ENCODE assay signal across 25 cellular contexts in the genomic region with DNA sequence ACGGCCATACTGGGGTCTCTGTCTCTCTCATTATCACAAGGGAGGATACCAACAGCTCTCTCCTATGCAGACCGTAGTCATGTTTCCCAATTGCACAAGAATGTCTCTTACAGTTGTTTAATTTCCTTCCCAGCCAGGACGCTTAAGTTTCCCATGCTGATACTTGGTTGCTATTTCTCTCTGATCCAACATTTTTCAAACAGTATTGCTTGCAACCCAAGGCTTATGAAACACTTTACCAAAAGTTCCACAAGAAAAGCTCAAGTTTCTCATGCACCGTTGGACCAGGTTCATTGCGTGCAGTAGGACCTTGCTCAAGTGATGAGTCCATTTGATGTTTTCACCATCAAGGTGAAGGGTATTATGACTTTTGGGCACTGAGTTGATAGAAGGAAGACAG. TPM values are rescaled to one million over a fixed set of nuclear protein-coding genes. Genes with fewer than 3 reads are reported as not detected.
"Had no signal": no experiment of that assay in that cellular context is flagged by ENCODE, and none has a peak within 500 bp of the region (broad histone marks: within the 10 kb centered on the region; RNA-seq: fewer than 3 reads in every experiment).

No MANE protein-coding gene starts in this region.

- H3K4me3 ChIP-seq: esophagus squamous epithelium, sigmoid colon, skin epidermis, testis, tibial nerve, upper lobe of right lung, vagina had no signal

- H3K9me3 Mint-ChIP-seq: dendritic cell treated with granulocyte-macrophage colony-stimulating factor and Interleukin-4, amounts not matched to agents 40 ng/mL and 50 ng/mL, for 4 days; naive thymus-derived CD4-positive, alpha-beta T cell; nephron progenitor cell; stimulated activated naive B cell treated with anti-CD40 and anti-IgM and Interleukin-4, amounts not matched to agents 10 μg/mL and 1 μg/mL and 100 μg/mL, for 72 hours; stimulated activated naive CD8-positive, alpha-beta T cell treated with anti-CD3 and anti-CD28 coated beads, Interleukin-15, amount 100 ng/mL, for 72 hours had no signal

- H3K36me3 ChIP-seq: esophagus squamous epithelium, sigmoid colon, tibial nerve, upper lobe of right lung, vagina had no signal

- H3K27me3 ChIP-seq: esophagus squamous epithelium, sigmoid colon, testis, tibial nerve, upper lobe of right lung, vagina had no signal

- H3K9me3 ChIP-seq: esophagus squamous epithelium, sigmoid colon, testis, tibial nerve, upper lobe of right lung, vagina had no signal

- H3K36me3 Mint-ChIP-seq: naive thymus-derived CD4-positive, alpha-beta T cell; stimulated activated naive B cell treated with anti-CD40 and anti-IgM and Interleukin-4, amounts not matched to agents 10 μg/mL and 1 μg/mL and 100 μg/mL, for 72 hours had no signal

- H3K4me1 ChIP-seq: sigmoid colon, testis, tibial nerve, vagina had no signal

- H3K27ac Mint-ChIP-seq: dendritic cell treated with granulocyte-macrophage colony-stimulating factor and Interleukin-4, amounts not matched to agents 40 ng/mL and 50 ng/mL, for 4 days; nephron progenitor cell; stimulated activated naive B cell treated with anti-CD40 and anti-IgM and Interleukin-4, amounts not matched to agents 10 μg/mL and 1 μg/mL and 100 μg/mL, for 72 hours; stimulated activated naive CD8-positive, alpha-beta T cell treated with anti-CD3 and anti-CD28 coated beads, Interleukin-15, amount 100 ng/mL, for 72 hours had no signal

- H3K4me1 Mint-ChIP-seq: nephron progenitor cell; stimulated activated naive CD8-positive, alpha-beta T cell treated with anti-CD3 and anti-CD28 coated beads, Interleukin-15, amount 100 ng/mL, for 72 hours had no signal

- H3K4me3 Mint-ChIP-seq: dendritic cell treated with granulocyte-macrophage colony-stimulating factor and Interleukin-4, amounts not matched to agents 40 ng/mL and 50 ng/mL, for 4 days; naive thymus-derived CD4-positive, alpha-beta T cell; nephron progenitor cell; stimulated activated naive B cell treated with anti-CD40 and anti-IgM and Interleukin-4, amounts not matched to agents 10 μg/mL and 1 μg/mL and 100 μg/mL, for 72 hours; stimulated activated naive CD8-positive, alpha-beta T cell treated with anti-CD3 and anti-CD28 coated beads, Interleukin-15, amount 100 ng/mL, for 72 hours had no signal

- H3K27me3 Mint-ChIP-seq: dendritic cell treated with granulocyte-macrophage colony-stimulating factor and Interleukin-4, amounts not matched to agents 40 ng/mL and 50 ng/mL, for 4 days; naive thymus-derived CD4-positive, alpha-beta T cell; stimulated activated naive B cell treated with anti-CD40 and anti-IgM and Interleukin-4, amounts not matched to agents 10 μg/mL and 1 μg/mL and 100 μg/mL, for 72 hours; stimulated activated naive CD8-positive, alpha-beta T cell treated with anti-CD3 and anti-CD28 coated beads, Interleukin-15, amount 100 ng/mL, for 72 hours had no signal

- H3K27ac ChIP-seq: esophagus squamous epithelium, sigmoid colon, skin epidermis, testis, tibial nerve, upper lobe of right lung, vagina had no signal

- DNase-seq: esophagus squamous epithelium; foreskin melanocyte; head of caudate nucleus; hippocampal formation; mesendoderm; naive thymus-derived CD4-positive, alpha-beta T cell; nephron progenitor cell; stimulated activated CD4-positive, alpha-beta T cell treated with anti-CD3 and anti-CD28 coated beads, Interleukin-2, amount 100 ng/mL, for 24 hours; stimulated activated CD4-positive, alpha-beta T cell treated with anti-CD3 and anti-CD28 coated beads, Interleukin-4, amount 100 ng/mL, for 4 hours; stimulated activated naive B cell treated with anti-CD40 and anti-IgM and Interleukin-4, amounts not matched to agents 10 μg/mL and 1 μg/mL and 100 μg/mL, for 72 hours; stimulated activated naive CD8-positive, alpha-beta T cell treated with anti-CD3 and anti-CD28 coated beads, Interleukin-15, amount 100 ng/mL, for 72 hours; testis; upper lobe of right lung had no signal

- ATAC-seq: naive thymus-derived CD4-positive, alpha-beta T cell; stimulated activated naive B cell treated with anti-CD40 and anti-IgM and Interleukin-4, amounts not matched to agents 10 μg/mL and 1 μg/mL and 100 μg/mL, for 72 hours; stimulated activated naive CD8-positive, alpha-beta T cell treated with anti-CD3 and anti-CD28 coated beads, Interleukin-15, amount 100 ng/mL, for 72 hours; upper lobe of right lung had no signal

RNA-seq across cellular contexts. Expression of a gene that starts 46.6 kb away (rescaled TPM):
- total RNA-seq: epithelial cell of proximal tubule; esophagus squamous epithelium; liver; lung microvascular endothelial cell; mononuclear cell; naive thymus-derived CD4-positive, alpha-beta T cell; osteocyte; pulmonary artery endothelial cell; sigmoid colon; subcutaneous adipose tissue; tibial nerve; vagina had no signal
- polyA plus RNA-seq: liver; naive thymus-derived CD4-positive, alpha-beta T cell; sigmoid colon had no signal
